Comparison of ENCODE assay signal across 14 cellular contexts in genomic region chr20:57795977-57796560, GRCh38.
"Had no signal": no experiment of that assay in that cellular context is flagged by ENCODE, and none has a peak within 500 bp of the region (broad histone marks: within the 10 kb centered on the region; RNA-seq: fewer than 3 reads in every experiment).

No MANE protein-coding gene starts in this region.

- H3K36me3 ChIP-seq: gastrocnemius medialis, ovary, sigmoid colon, thyroid gland had no signal

- H3K4me3 ChIP-seq: gastrocnemius medialis, mucosa of descending colon, ovary, sigmoid colon, thyroid gland had no signal

- H3K27ac ChIP-seq: gastrocnemius medialis, ovary, sigmoid colon, thyroid gland had no signal

- DNase-seq: activated CD4-positive, alpha-beta T cell treated with anti-CD3 and anti-CD28 coated beads, Interleukin-2, amount 10 ng/mL, durations not matched to agents 7 days and 5 days; activated CD8-positive, alpha-beta T cell treated with anti-CD3 and anti-CD28 coated beads, Interleukin-2, amount 10 ng/mL, durations not matched to agents 7 days and 5 days; activated naive CD4-positive, alpha-beta T cell treated with anti-CD3 and anti-CD28 coated beads, Interleukin-2, amount 50 U/mL, for 16 hours; activated T-cell treated with anti-CD3 and anti-CD28 coated beads, Interleukin-2, amount 50 U/mL, for 24 hours; cortex of kidney; gastrocnemius medialis; mucosa of descending colon; naive thymus-derived CD4-positive, alpha-beta T cell; ovary; sigmoid colon; stimulated activated naive B cell treated with anti-CD40 and anti-IgM and Interleukin-4, amounts not matched to agents 10 μg/mL and 1 μg/mL and 100 μg/mL, for 72 hours; T-helper 1 cell; T-helper 9 cell; thyroid gland had no signal

- H3K9me3 ChIP-seq: gastrocnemius medialis, mucosa of descending colon, ovary, sigmoid colon, thyroid gland had no signal

- H3K4me1 ChIP-seq: gastrocnemius medialis, thyroid gland had no signal

- H3K27me3 ChIP-seq: gastrocnemius medialis, ovary, sigmoid colon, thyroid gland had no signal
